9 cellular contexts compared by ENCODE assay signal in genomic region chr12:6334940-6335450, GRCh38. TPM values are rescaled to one million over a fixed set of nuclear protein-coding genes. Genes with fewer than 3 reads are reported as not detected.
A peak's percentile ranks its signal among the peaks of the same experiment; 100 is the strongest.
DNase-seq lines count a peak whose midpoint lies in the region; ATAC-seq and TF ChIP-seq lines count a peak whose summit lies in the region.
"Had no signal": no experiment of that assay in that cellular context is flagged by ENCODE, and none has a peak within 500 bp of the region (broad histone marks: within the 10 kb centered on the region; RNA-seq: fewer than 3 reads in every experiment).

No MANE protein-coding gene starts in this region.

- peaks cover 8% of the 10 kb centered on the region for H3K4me1 Mint-ChIP-seq in activated T-cell treated with anti-CD3 and anti-CD28 coated beads, Interleukin-2, amount 50 U/mL, for 72 hours (ENCODE audit: low read depth)

- no peak for TF ChIP-seq POLR2A in upper lobe of left lung (IDR thresholded peaks at IDR 0.05)

- TF ChIP-seq EP300 in upper lobe of left lung (IDR thresholded peaks at IDR 0.05): no peak

- H4K8ac ChIP-seq in mesendoderm (ENCODE audit: low read depth, low read length): no peak overlapping the region

- peaks cover 29% of the 10 kb centered on the region for H3K79me1 ChIP-seq in mesendoderm (ENCODE audit: low read length)

- peaks cover 15 to 25% of the 10 kb centered on the region in 2 donors for H3K36me3 Mint-ChIP-seq in activated T-cell treated with anti-CD3 and anti-CD28 coated beads, Interleukin-2, amount 50 U/mL, for 72 hours (ENCODE audit: insufficient read depth in 2 of 2)

- no peak overlapping the region for H2BK5ac ChIP-seq in mesendoderm (ENCODE audit: low read length)

- H3K9ac ChIP-seq in mesendoderm (ENCODE audit: low read length): peak overlapping the region; percentile 57

- H3K27ac ChIP-seq in dorsolateral prefrontal cortex (peak overlapping the region in 53 of 59 donors; percentile 18 to 98 (median 89)), mesendoderm (ENCODE audit: low read depth, low read length) (no peak overlapping the region), upper lobe of left lung (peak overlapping the region; percentile 94 to 100 (median 98))

- H2AK5ac ChIP-seq in mesendoderm (ENCODE audit: low read length): peak overlapping the region; percentile 94

- H3K18ac ChIP-seq in mesendoderm (ENCODE audit: low read length): peak overlapping the region; percentile 77

- DNase-seq in activated T-cell treated with anti-CD3 and anti-CD28 coated beads, Interleukin-2, amount 50 U/mL, for 72 hours: no peak
- no peak for DNase-seq in activated T-cell treated with anti-CD3 and anti-CD28 coated beads for 4 hours
- DNase-seq in dorsolateral prefrontal cortex: no peak
- DNase-seq in mesendoderm: no peak
- no peak for DNase-seq in upper lobe of left lung
- DNase-seq in medulla oblongata (ENCODE audit: extremely low spot score): no peak
- DNase-seq in central memory CD4-positive, alpha-beta T cell: no peak
- DNase-seq: NCI-H774 had no signal

- peaks cover 27% of the 10 kb centered on the region for H3K36me3 ChIP-seq in mesendoderm (ENCODE audit: control insufficient read depth, insufficient read depth, low read length)
- peaks cover 25 to 50% (median 43%) of the 10 kb centered on the region in 4 donors for H3K36me3 ChIP-seq in upper lobe of left lung

- H3K27me3 ChIP-seq in dorsolateral prefrontal cortex (no peaks in the 10 kb centered on the region), mesendoderm (ENCODE audit: insufficient read depth, low read length, poor library complexity) (no peaks in the 10 kb centered on the region), upper lobe of left lung (no peaks in the 10 kb centered on the region)

- no peak overlapping the region for H2BK120ac ChIP-seq in mesendoderm (ENCODE audit: low read depth, low read length)

- peak overlapping the region; percentile 90 for H3K27ac Mint-ChIP-seq in activated T-cell treated with anti-CD3 and anti-CD28 coated beads, Interleukin-2, amount 50 U/mL, for 72 hours

- no peak overlapping the region for H2BK15ac ChIP-seq in mesendoderm (replicated peaks; ENCODE audit: low read depth)

- intact Hi-C loops in dorsolateral prefrontal cortex (cut with DNase I): no loop called here

- no peaks in the 10 kb centered on the region for H3K9me3 Mint-ChIP-seq in activated T-cell treated with anti-CD3 and anti-CD28 coated beads, Interleukin-2, amount 50 U/mL, for 72 hours

- H3K4me3 ChIP-seq in dorsolateral prefrontal cortex: peak overlapping the region in 39 of 59 donors; percentile 6 to 90 (median 44)
- no peak overlapping the region for H3K4me3 ChIP-seq in mesendoderm (ENCODE audit: low read length)
- H3K4me3 ChIP-seq in upper lobe of left lung: peak overlapping the region in 3 of 4 donors; percentile 68 to 93 (median 75)

- no peak for ATAC-seq in activated T-cell treated with anti-CD3 and anti-CD28 coated beads, Interleukin-2, amount 50 U/mL, for 72 hours (replicated peaks in 1 of 2)
- ATAC-seq in upper lobe of left lung (ENCODE audit: low FRiP score in 2 of 2): no peak
- no peak for ATAC-seq in GM21390 (IDR thresholded peaks at IDR 0.05; ENCODE audit: unreplicated experiment)

- H3K4ac ChIP-seq in mesendoderm (ENCODE audit: low read depth, low read length): no peak overlapping the region

- no peak overlapping the region for H4K5ac ChIP-seq in mesendoderm (ENCODE audit: low read length)

- peak overlapping the region; percentile 99 for H3K56ac ChIP-seq in mesendoderm (ENCODE audit: low read length)

- H3K9me3 ChIP-seq in upper lobe of left lung: no peaks in the 10 kb centered on the region

- TF ChIP-seq CTCF in dorsolateral prefrontal cortex (IDR thresholded peaks at IDR 0.05 in 54 of 56, conservative IDR thresholded peaks at IDR 0.05 in 2 of 56; ENCODE audit: low read depth in 1 of 56, partially characterized antibody in 56 of 56) (no peak), upper lobe of left lung (IDR thresholded peaks at IDR 0.05) (no peak)

- H3K23ac ChIP-seq in mesendoderm (ENCODE audit: low read length): peak overlapping the region; percentile 87

- no CpG with 5 or more reads among the region's 13 CpGs for WGBS in mesendoderm (ENCODE audit: extremely low coverage, insufficient coverage, low lambda C conversion rate)
- 24 to 33% methylated on average over 13 of the region's 13 CpGs for WGBS in upper lobe of left lung, 2 donors

- H3K4me2 ChIP-seq in mesendoderm (ENCODE audit: low read length): no peak overlapping the region

- peaks cover 38% of the 10 kb centered on the region for H3K4me1 ChIP-seq in mesendoderm (ENCODE audit: control insufficient read depth, low read depth, low read length)
- H3K4me1 ChIP-seq in upper lobe of left lung: peaks cover 72 to 84% (median 78%) of the 10 kb centered on the region in 4 donors

- H3K4me3 Mint-ChIP-seq in activated T-cell treated with anti-CD3 and anti-CD28 coated beads, Interleukin-2, amount 50 U/mL, for 72 hours: no peak overlapping the region

- peaks cover 49% of the 10 kb centered on the region for H3K79me2 ChIP-seq in mesendoderm (ENCODE audit: control insufficient read depth, insufficient read depth, low read length)

- H3K27me3 Mint-ChIP-seq in activated T-cell treated with anti-CD3 and anti-CD28 coated beads, Interleukin-2, amount 50 U/mL, for 72 hours (ENCODE audit: low read depth): no peaks in the 10 kb centered on the region

RNA-seq across cellular contexts. Expression of gene TNFRSF1A, which starts 6.9 kb away (rescaled TPM):
- total RNA-seq in activated T-cell treated with anti-CD3 and anti-CD28 coated beads, Interleukin-2, amount 50 U/mL, for 72 hours: 10 to 100 TPM; 48.4 to 52.1 TPM
- total RNA-seq in dorsolateral prefrontal cortex (100 to 1,000 TPM in 1 of 120 experiments, 10 to 100 TPM in 119; 16.4 to 101 (median 39.3) TPM), upper lobe of left lung (100 to 1,000 TPM; 140 to 425 (median 202) TPM)
- 87.0 TPM for polyA plus RNA-seq in mesendoderm (2013, experiment 1 of 2)
- 84.9 TPM for polyA plus RNA-seq in mesendoderm (2013, experiment 2 of 2)

RNA-seq across cellular contexts. Expression of gene PLEKHG6, which starts 24.5 kb away (rescaled TPM):
- total RNA-seq in activated T-cell treated with anti-CD3 and anti-CD28 coated beads, Interleukin-2, amount 50 U/mL, for 72 hours: not detected
- under 1 TPM in 1 of 120 experiments, not detected in 119; 0.39 TPM for total RNA-seq in dorsolateral prefrontal cortex
- polyA plus RNA-seq in mesendoderm (2013, experiment 1 of 2): 23.2 TPM
- 22.0 TPM for polyA plus RNA-seq in mesendoderm (2013, experiment 2 of 2)
- 1 to 10 TPM in 5 of 6 donors, not detected in 1; 1.1 to 4.8 (median 2.1) TPM for total RNA-seq in upper lobe of left lung

RNA-seq across cellular contexts. Expression of gene SCNN1A, which starts 40.4 kb away (rescaled TPM):
- under 1 TPM; 0.29 to 0.67 TPM for total RNA-seq in activated T-cell treated with anti-CD3 and anti-CD28 coated beads, Interleukin-2, amount 50 U/mL, for 72 hours
- total RNA-seq in dorsolateral prefrontal cortex (1 to 10 TPM in 24 of 120 experiments, under 1 TPM in 28, not detected in 68; 0.23 to 4.8 (median 0.89) TPM), upper lobe of left lung (100 to 1,000 TPM; 153 to 594 (median 346) TPM)
- 71.7 TPM for polyA plus RNA-seq in mesendoderm (2013, experiment 1 of 2)
- polyA plus RNA-seq in mesendoderm (2013, experiment 2 of 2): 73.4 TPM

RNA-seq across cellular contexts. Expression of gene LTBR, which starts 49.0 kb away (rescaled TPM):
- total RNA-seq in activated T-cell treated with anti-CD3 and anti-CD28 coated beads, Interleukin-2, amount 50 U/mL, for 72 hours: 1 to 10 TPM; 1.3 to 1.9 TPM
- total RNA-seq in dorsolateral prefrontal cortex (10 to 100 TPM in 100 of 120 experiments, 1 to 10 TPM in 20; 4.6 to 36.0 (median 16.2) TPM), upper lobe of left lung (100 to 1,000 TPM in 5 of 6 donors, 10 to 100 TPM in 1; 84.9 to 207 (median 150) TPM)
- 16.5 TPM for polyA plus RNA-seq in mesendoderm (2013, experiment 1 of 2)
- 15.5 TPM for polyA plus RNA-seq in mesendoderm (2013, experiment 2 of 2)

Comparison
In these comparisons a context has a peak if more than half of its experiments do, and no peak if none do; other contexts are left out.
1. RNA of gene SCNN1A, which starts 40.4 kb away (total RNA-seq): 153 to 594 TPM in upper lobe of left lung; 0.29 to 0.67 TPM in activated T-cell treated with anti-CD3 and anti-CD28 coated beads, Interleukin-2, amount 50 U/mL, for 72 hours and 0.23 to 4.8 TPM in dorsolateral prefrontal cortex; every median in the first group is over 10 times any median in the second.